Comparison of ENCODE assay signal across 9 cellular contexts in the genomic region with DNA sequence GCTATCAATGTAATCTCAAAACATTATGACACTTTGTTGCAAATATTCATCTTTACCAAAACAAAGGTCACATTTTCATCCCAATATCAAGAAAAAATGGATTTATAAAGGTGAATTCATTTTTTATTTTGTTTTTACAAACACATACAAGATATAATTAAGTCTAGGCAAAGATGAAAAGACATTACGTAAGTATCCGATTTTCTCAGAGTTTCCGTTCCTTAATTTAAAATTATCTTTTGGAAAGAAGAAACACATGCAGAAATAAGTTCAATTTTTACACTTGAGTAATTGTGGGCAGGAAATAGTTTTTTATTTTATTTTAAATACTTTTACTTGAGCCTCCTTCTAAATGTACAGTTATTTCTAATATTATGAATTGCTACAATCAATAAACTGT. TPM values are rescaled to one million over a fixed set of nuclear protein-coding genes. Genes with fewer than 3 reads are reported as not detected.
DNase-seq lines count a peak whose midpoint lies in the region; ATAC-seq, FAIRE-seq and TF ChIP-seq lines count a peak whose summit lies in the region.
"Had no signal": no experiment of that assay in that cellular context is flagged by ENCODE, and none has a peak within 500 bp of the region (broad histone marks: within the 10 kb centered on the region; RNA-seq: fewer than 3 reads in every experiment).

No MANE protein-coding gene starts in this region.

- no peak for TF ChIP-seq CTCF in A549 (IDR thresholded peaks at IDR 0.05)
- no peak for TF ChIP-seq CTCF in hepatocyte (IDR thresholded peaks at IDR 0.05; ENCODE audit: poor library complexity)
- TF ChIP-seq CTCF in omental fat pad (IDR thresholded peaks at IDR 0.05) = no peak

- FAIRE-seq in A549 (lab: Jason Lieb, UNC) (peak; percentile 88), GM12891 (lab: Jason Lieb, UNC) (no peak)

- H3K9me3 ChIP-seq in A549 (no peaks in the 10 kb centered on the region), SK-N-MC (ENCODE audit: low read depth, low read length) (no peaks in the 10 kb centered on the region), hepatocyte (ENCODE audit: low read depth) (no peaks in the 10 kb centered on the region)

- TF ChIP-seq RAD21 in A549 (conservative IDR thresholded peaks at IDR 0.05 in 1 of 2, IDR thresholded peaks at IDR 0.05 in 1 of 2) = no peak

- no peak for TF ChIP-seq EP300 in A549 (IDR thresholded peaks at IDR 0.05)

- H3K4me3 ChIP-seq in A549 (no peak overlapping the region), SK-N-MC (no peak overlapping the region), hepatocyte (no peak overlapping the region)

- H3K79me2 ChIP-seq in hepatocyte = no peaks in the 10 kb centered on the region

- no peak for DNase-seq in A549 (ENCODE audit: low read depth in 1 of 2, low spot score in 1 of 2)
- no peak for DNase-seq in GM12891 (ENCODE audit: insufficient read length, low spot score)
- DNase-seq in SK-N-MC (ENCODE audit: low read depth, low spot score) = no peak
- no peak for DNase-seq in hepatocyte (ENCODE audit: low spot score)
- DNase-seq in omental fat pad (ENCODE audit: low spot score) = no peak
- no peak for DNase-seq in A172 (ENCODE audit: low spot score)
- DNase-seq in midbrain (lab: John Stamatoyannopoulos, UW) = no peak
- DNase-seq: immature natural killer cell had no signal

- H3K9me2 ChIP-seq in hepatocyte (replicated peaks; ENCODE audit: insufficient read depth) = no peaks in the 10 kb centered on the region

- H3K4me1 ChIP-seq in A549 (peaks cover 45% of the 10 kb centered on the region), hepatocyte (ENCODE audit: insufficient read depth) (peaks cover 6% of the 10 kb centered on the region)

- WGBS in A549 (ENCODE audit: missing lambda C conversion rate) = 88% methylated on average over 3 of the region's 3 CpGs
- 95% methylated on average over 3 of the region's 3 CpGs for WGBS in hepatocyte (ENCODE audit: low lambda C conversion rate, missing lambda C conversion rate)

- TF ChIP-seq POLR2A in A549 (IDR thresholded peaks at IDR 0.05; ENCODE audit: low read length) (no peak), GM12891 (IDR thresholded peaks at IDR 0.05; ENCODE audit: low read depth, low read length) (no peak)

- no peak overlapping the region for H3K9ac ChIP-seq in SK-N-MC (ENCODE audit: insufficient read length)

- H4K20me1 ChIP-seq in hepatocyte (ENCODE audit: insufficient read depth, poor library complexity, severe bottlenecking) = no peaks in the 10 kb centered on the region

- peak overlapping the region; percentile 76 for H3K4me2 ChIP-seq in A549
- H3K4me2 ChIP-seq in hepatocyte = no peak overlapping the region

- POLR2A ChIA-PET in A549 (lab: Yijun Ruan, JAX) = interaction anchor here (1.0 kb wide), 2 partner anchors 193 to 206 kb away, joined by 3 read pairs; no protein-coding TSS in a partner anchor

- CTCF ChIA-PET in A549 (lab: Yijun Ruan, JAX) = interaction anchor here (0.9 to 7.4 kb wide), 20 partner anchors 10 to 1429 kb away, joined by 3 to 221 read pairs (median 6); no protein-coding TSS in a partner anchor

- no peaks in the 10 kb centered on the region for H3K27me3 ChIP-seq in hepatocyte

- no peak overlapping the region for H2AFZ ChIP-seq in hepatocyte

- H3K36me3 ChIP-seq in SK-N-MC (ENCODE audit: insufficient read depth, low read length) (no peaks in the 10 kb centered on the region), hepatocyte (replicated peaks; ENCODE audit: insufficient read depth, low read depth) (no peaks in the 10 kb centered on the region)

- H3K27ac ChIP-seq in A549 (peak overlapping the region; percentile 74 to 80; a peak in 5 of 6 replicates), SK-N-MC (peak overlapping the region; percentile 57; the same call in 1 of the 2 replicates), hepatocyte (peak overlapping the region; percentile 67)

- ATAC-seq in A549 (no peak), HG02981 (IDR thresholded peaks at IDR 0.05; ENCODE audit: unreplicated experiment) (no peak), omental fat pad (ENCODE audit: low FRiP score) (no peak)

TF ChIP-seq in A549, 52 proteins besides CTCF, POLR2A, EP300 and RAD21:
- TF ChIP-seq KDM5A (IDR thresholded peaks at IDR 0.05) (no peak), EHMT2 (IDR thresholded peaks at IDR 0.05; ENCODE audit: low read depth) (no peak), KDM1A (IDR thresholded peaks at IDR 0.05; ENCODE audit: low read depth) (no peak), MAX (IDR thresholded peaks at IDR 0.05) (no peak), SMC3 (IDR thresholded peaks at IDR 0.05) (no peak), RCOR1 (IDR thresholded peaks at IDR 0.05; ENCODE audit: low read depth, low read length) (no peak), NPAS2 (CRISPR knock-in tag; IDR thresholded peaks at IDR 0.05; ENCODE audit: borderline replicate concordance) (no peak), HDAC2 (IDR thresholded peaks at IDR 0.05) (no peak), HEYL (CRISPR knock-in tag; IDR thresholded peaks at IDR 0.05) (no peak)
- TF ChIP-seq, protein P1, sequence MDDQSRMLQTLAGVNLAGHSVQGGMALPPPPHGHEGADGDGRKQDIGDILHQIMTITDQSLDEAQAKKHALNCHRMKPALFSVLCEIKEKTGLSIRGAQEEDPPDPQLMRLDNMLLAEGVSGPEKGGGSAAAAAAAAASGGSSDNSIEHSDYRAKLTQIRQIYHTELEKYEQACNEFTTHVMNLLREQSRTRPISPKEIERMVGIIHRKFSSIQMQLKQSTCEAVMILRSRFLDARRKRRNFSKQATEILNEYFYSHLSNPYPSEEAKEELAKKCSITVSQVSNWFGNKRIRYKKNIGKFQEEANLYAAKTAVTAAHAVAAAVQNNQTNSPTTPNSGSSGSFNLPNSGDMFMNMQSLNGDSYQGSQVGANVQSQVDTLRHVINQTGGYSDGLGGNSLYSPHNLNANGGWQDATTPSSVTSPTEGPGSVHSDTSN (IDR thresholded peaks at IDR 0.05) = no peak

TF ChIP-seq in GM12891, 5 proteins besides CTCF, POLR2A, EP300 and RAD21:
- TF ChIP-seq SPI1 (IDR thresholded peaks at IDR 0.05; ENCODE audit: low read depth, low read length) = peak; percentile 27; the same call in 1 of the 2 replicates
- no peak for TF ChIP-seq POU2F2 (IDR thresholded peaks at IDR 0.05; ENCODE audit: low read depth, low read length)
- TF ChIP-seq PAX5 (IDR thresholded peaks at IDR 0.05; ENCODE audit: insufficient read depth, low read length, severe bottlenecking) = no peak
- no peak for TF ChIP-seq TAF1 (IDR thresholded peaks at IDR 0.05; ENCODE audit: low read depth, low read length)
- TF ChIP-seq POLR2AphosphoS5 (IDR thresholded peaks at IDR 0.05; ENCODE audit: low read depth, low read length) = no peak

RNA-seq across cellular contexts. Expression of gene RTKN2, which starts 24.6 kb away (rescaled TPM):
- 1.4 and 2.4 TPM in 2 replicates for polyA plus RNA-seq in A549 (2011; rRNA removed)
- polyA plus RNA-seq in A549 (2012; cell fraction: cytosol; rRNA removed) = 0.39 and 0.40 TPM in 2 replicates
- 0.18 and 0.21 TPM in 2 replicates for polyA plus RNA-seq in A549 (2012; cell fraction: nucleus; rRNA removed)
- polyA plus RNA-seq in A549 (2017; fragmentation: RNase III; extraction: RNeasy Plus Mini Kit Qiagen cat#74134 plus additional on column Dnase treatment) = 1.6 to 1.8 TPM (median 1.8 TPM) in 3 replicates
- 0.58 and 0.83 TPM in 2 replicates for polyA minus RNA-seq in A549 (2011; rRNA and poly(A)+ RNA removed)
- polyA plus RNA-seq in GM12891 (2012; ENCODE audit: low read depth, missing spikeins) = not detected
- 5.3 and 6.6 TPM in 2 replicates for total RNA-seq in hepatocyte
- 0.68 and 2.2 TPM in 2 replicates for polyA plus RNA-seq in hepatocyte
- total RNA-seq in omental fat pad = under 1 TPM in 3 of 4 donors, not detected in 1; 0.09 to 0.48 (median 0.38) TPM
- 20.2 and 23.8 TPM in 2 replicates for total RNA-seq in A172 (2014; rRNA removed; shearing (Covaris generic))
